12 cellular contexts compared by ENCODE assay signal in genomic region chr1:40625476-40626382, GRCh38. TPM values are rescaled to one million over a fixed set of nuclear protein-coding genes. Genes with fewer than 3 reads are reported as not detected.
DNase-seq lines count a peak whose midpoint lies in the region; FAIRE-seq and TF ChIP-seq lines count a peak whose summit lies in the region.
"Had no signal": no experiment of that assay in that cellular context is flagged by ENCODE, and none has a peak within 500 bp of the region (broad histone marks: within the 10 kb centered on the region; RNA-seq: fewer than 3 reads in every experiment).

No MANE protein-coding gene starts in this region.

- TF ChIP-seq POLR2A in NB4 (IDR thresholded peaks at IDR 0.05; ENCODE audit: extremely low read depth, insufficient read length): no peak

- dilution Hi-C loops in mammary epithelial cell (cut with HindIII; ENCODE audit: low sequenced_read_pairs): no loop called here

- intact Hi-C loops in mammary epithelial cell (cut with micrococcal nuclease): loop anchor here (1.0 to 5.0 kb wide), 6 partner anchors 10 to 222 kb away; partner anchors contain the start of gene RIMS3

- H3K4me2 ChIP-seq in mammary epithelial cell (ENCODE audit: insufficient read depth, low read depth, low read length): no peak overlapping the region

- no peak for FAIRE-seq in RCC 7860 (lab: Jason Lieb, UNC)

- no peaks in the 10 kb centered on the region for H3K36me3 ChIP-seq in mammary epithelial cell (ENCODE audit: insufficient read depth, low read length)

- no peaks in the 10 kb centered on the region for H4K20me1 ChIP-seq in mammary epithelial cell (ENCODE audit: insufficient read depth, low read length)

- H3K4me3 ChIP-seq in NB4 (ENCODE audit: low read depth, low read length) (no peak overlapping the region), mammary epithelial cell (replicated peaks in 1 of 3; ENCODE audit: insufficient read depth in 1 of 3, low read depth in 2 of 3, low read length in 3 of 3) (no peak overlapping the region)
- H3K4me3 ChIP-seq: esophagus muscularis mucosa, thoracic aorta had no signal

- WGBS in mammary epithelial cell (ENCODE audit: low coverage, missing lambda C conversion rate): 60% methylated on average over 18 of the region's 18 CpGs

- DNase-seq in G401 (ENCODE audit: low spot score) (peak; percentile 67), NB4 (ENCODE audit: low read depth) (peak; percentile 35), mammary epithelial cell (peak; percentile 86), myocyte (ENCODE audit: low read depth) (peak; percentile 45), ACHN (no peak), RCC 7860 (ENCODE audit: low spot score) (no peak), inferior parietal cortex (ENCODE audit: extremely low spot score) (no peak), NCI-H524 (lab: John Stamatoyannopoulos, UW) (no peak)
- DNase-seq: occipital lobe, SW 1271 had no signal

- peaks cover 2% of the 10 kb centered on the region for H3K9me3 ChIP-seq in mammary epithelial cell (replicated peaks; ENCODE audit: insufficient read depth, low read length)
- H3K9me3 ChIP-seq: esophagus muscularis mucosa, thoracic aorta had no signal

- TF ChIP-seq CTCF in NB4 (IDR thresholded peaks at IDR 0.05; ENCODE audit: low read depth, low read length) (no peak), mammary epithelial cell (conservative IDR thresholded peaks at IDR 0.05 in 1 of 2, IDR thresholded peaks at IDR 0.05 in 1 of 2; ENCODE audit: extremely low read depth in 1 of 2, insufficient read depth in 1 of 2, low read depth in 1 of 2, low read length in 2 of 2) (no peak)

- peaks cover 33% of the 10 kb centered on the region for H3K4me1 ChIP-seq in mammary epithelial cell (ENCODE audit: insufficient read depth, low read length)

- no peaks in the 10 kb centered on the region for H3K79me2 ChIP-seq in mammary epithelial cell (ENCODE audit: insufficient read depth, low read length)

- H3K27me3 ChIP-seq in mammary epithelial cell (ENCODE audit: insufficient read depth, low read length): no peaks in the 10 kb centered on the region
- H3K27me3 ChIP-seq: esophagus muscularis mucosa had no signal

- H3K9ac ChIP-seq in mammary epithelial cell (ENCODE audit: insufficient read depth, low read length): no peak overlapping the region

- in situ Hi-C loops in G401 (cut with HindIII; ENCODE audit: low sequenced_read_pairs) (no loop called here), mammary epithelial cell (cut with MboI; ENCODE audit: low sequenced_read_pairs in 2 of 2) (no loop called here), ACHN (cut with HindIII; ENCODE audit: low pct_ligation_motif_present, low pct_unique_long_range_greater_than_20kb, low sequenced_read_pairs) (no loop called here)

- CTCF ChIA-PET in mammary epithelial cell (lab: Charles Lee; ENCODE audit: low non-redundant PET): interaction anchor here (0.5 to 1.2 kb wide), 11 partner anchors 36 to 482 kb away, joined by 3 to 19 read pairs (median 3); no protein-coding TSS in a partner anchor

- no peak overlapping the region for H3K27ac ChIP-seq in mammary epithelial cell (ENCODE audit: insufficient read depth, low read depth, low read length)
- H3K27ac ChIP-seq: esophagus muscularis mucosa, thoracic aorta had no signal

- no TSS peak for BruUV-seq in mammary epithelial cell (replicated peaks; lab: Mats Ljungman, UMichigan)

- H2AFZ ChIP-seq in mammary epithelial cell (ENCODE audit: low read depth, low read length): peak overlapping the region; percentile 29

RNA-seq across cellular contexts. Expression of gene RIMS3, which starts 39.8 kb away (rescaled TPM):
- total RNA-seq in G401 (2014; rRNA removed; shearing (Covaris generic)): 8.2 and 8.9 TPM in 2 replicates
- 10 to 100 TPM in 1 of 2 donors, 1 to 10 TPM in 1; 7.7 to 16.5 TPM for total RNA-seq in mammary epithelial cell
- polyA plus RNA-seq in mammary epithelial cell: 3.0 TPM
- polyA minus RNA-seq in mammary epithelial cell: 9.1 TPM
- total RNA-seq in myocyte: 13.7 and 31.0 TPM in 2 replicates
- 4.4 TPM for polyA plus RNA-seq in myocyte (2012)

Comparison
In these comparisons a context has a peak if more than half of its experiments do, and no peak if none do; other contexts are left out.
1. DNase-seq: peak in G401 (single experiment), NB4 (single experiment), mammary epithelial cell (single experiment) and myocyte (single experiment); none in ACHN (single experiment), RCC 7860 (single experiment), inferior parietal cortex (single experiment) and NCI-H524 (0 of 2).